Comparison of ENCODE assay signal across 18 cellular contexts in genomic region chr20:5433352-5433751, GRCh38.
"Had no signal": no experiment of that assay in that cellular context is flagged by ENCODE, and none has a peak within 500 bp of the region (broad histone marks: within the 10 kb centered on the region; RNA-seq: fewer than 3 reads in every experiment).

No MANE protein-coding gene starts in this region.

- H3K27ac Mint-ChIP-seq: naive B cell; nephron progenitor cell; stimulated activated naive B cell treated with anti-CD40 and anti-IgM and Interleukin-4, amounts not matched to agents 10 μg/mL and 1 μg/mL and 100 μg/mL, for 72 hours; stimulated activated naive CD8-positive, alpha-beta T cell treated with anti-CD3 and anti-CD28 coated beads, Interleukin-15, amount 100 ng/mL, for 72 hours had no signal

- H3K9me3 Mint-ChIP-seq: nephron progenitor cell; stimulated activated naive B cell treated with anti-CD40 and anti-IgM and Interleukin-4, amounts not matched to agents 10 μg/mL and 1 μg/mL and 100 μg/mL, for 72 hours; stimulated activated naive CD8-positive, alpha-beta T cell treated with anti-CD3 and anti-CD28 coated beads, Interleukin-15, amount 100 ng/mL, for 72 hours had no signal

- H3K4me3 Mint-ChIP-seq: naive B cell; nephron progenitor cell; stimulated activated naive B cell treated with anti-CD40 and anti-IgM and Interleukin-4, amounts not matched to agents 10 μg/mL and 1 μg/mL and 100 μg/mL, for 72 hours; stimulated activated naive CD8-positive, alpha-beta T cell treated with anti-CD3 and anti-CD28 coated beads, Interleukin-15, amount 100 ng/mL, for 72 hours had no signal

- ATAC-seq: gastroesophageal sphincter; left cardiac atrium; lower lobe of right lung; stimulated activated naive B cell treated with anti-CD40 and anti-IgM and Interleukin-4, amounts not matched to agents 10 μg/mL and 1 μg/mL and 100 μg/mL, for 72 hours; stimulated activated naive CD8-positive, alpha-beta T cell treated with anti-CD3 and anti-CD28 coated beads, Interleukin-15, amount 100 ng/mL, for 72 hours had no signal

- H3K4me1 Mint-ChIP-seq: naive B cell; nephron progenitor cell; stimulated activated naive B cell treated with anti-CD40 and anti-IgM and Interleukin-4, amounts not matched to agents 10 μg/mL and 1 μg/mL and 100 μg/mL, for 72 hours; stimulated activated naive CD8-positive, alpha-beta T cell treated with anti-CD3 and anti-CD28 coated beads, Interleukin-15, amount 100 ng/mL, for 72 hours had no signal

- H3K36me3 Mint-ChIP-seq: naive B cell; stimulated activated naive B cell treated with anti-CD40 and anti-IgM and Interleukin-4, amounts not matched to agents 10 μg/mL and 1 μg/mL and 100 μg/mL, for 72 hours had no signal

- DNase-seq: esophagus squamous epithelium; foreskin fibroblast; glutamatergic neuron; kidney; left cardiac atrium; left ventricle myocardium inferior; lower lobe of right lung; mesenchymal stem cell; midbrain; naive B cell; nephron progenitor cell; sigmoid colon; stimulated activated CD4-positive, alpha-beta T cell treated with anti-CD3 and anti-CD28 coated beads, Interleukin-2, amount 100 ng/mL, for 24 hours; stimulated activated CD4-positive, alpha-beta T cell treated with anti-CD3 and anti-CD28 coated beads, Interleukin-4, amount 100 ng/mL, for 4 hours; stimulated activated naive B cell treated with anti-CD40 and anti-IgM and Interleukin-4, amounts not matched to agents 10 μg/mL and 1 μg/mL and 100 μg/mL, for 72 hours; stimulated activated naive CD8-positive, alpha-beta T cell treated with anti-CD3 and anti-CD28 coated beads, Interleukin-15, amount 100 ng/mL, for 72 hours; trophoblast cell had no signal
